Comparison of ENCODE assay signal across 8 cellular contexts in genomic region chr2:110677530-110678456, GRCh38.
DNase-seq lines count a peak whose midpoint lies in the region; ATAC-seq and TF ChIP-seq lines count a peak whose summit lies in the region.

Gene BUB1, minus strand, starts transcription at chr2:110678063. Its CDS starts 68 bp downstream, at chr2:110677995.

- peak; percentile 88 to 92 for DNase-seq in AML-193 (lab: John Stamatoyannopoulos, UW)
- DNase-seq in NCI-H510A treated with DMSO at 0.1 percent for 48 hours (lab: John Stamatoyannopoulos, UW) = peak; percentile 94
- DNase-seq in activated CD4-positive, alpha-beta T cell treated with anti-CD3 and anti-CD28 coated beads for 24 hours (ENCODE audit: low read depth in 2 of 2) = peak; percentile 89 to 93
- peak; percentile 98 for DNase-seq in choroid plexus epithelial cell (ENCODE audit: low read depth)
- peak; percentile 89 for DNase-seq in kidney glomerular epithelial cell (lab: John Stamatoyannopoulos, UW)
- DNase-seq in stimulated activated CD4-positive, alpha-beta T cell treated with anti-CD3 and anti-CD28 coated beads, Interleukin-1b, Interleukin-23, amount 100 ng/mL, for 1 hour (ENCODE audit: low read depth in 2 of 2) = peak; percentile 87 to 88

- no peak for TF ChIP-seq CTCF in choroid plexus epithelial cell (conservative IDR thresholded peaks at IDR 0.05; ENCODE audit: low read depth, low read length)

- peak; percentile 85 for TF ChIP-seq POLR2A in GM19193 (IDR thresholded peaks at IDR 0.05; ENCODE audit: extremely low read depth, insufficient read depth, insufficient read length)

- peak; percentile 62 for ATAC-seq in HG03439 (IDR thresholded peaks at IDR 0.05; ENCODE audit: unreplicated experiment)

- H3K4me3 ChIP-seq in choroid plexus epithelial cell (ENCODE audit: low read depth, low read length) = peak within 1 kb of the TSS; percentile 76

Comparison
In these comparisons a context has a peak if more than half of its experiments do, and no peak if none do; other contexts are left out.
1. Peak in every context shown above with its lines: DNase-seq, ATAC-seq and H3K4me3 ChIP-seq.